16 cellular contexts compared by ENCODE assay signal in the genomic region with DNA sequence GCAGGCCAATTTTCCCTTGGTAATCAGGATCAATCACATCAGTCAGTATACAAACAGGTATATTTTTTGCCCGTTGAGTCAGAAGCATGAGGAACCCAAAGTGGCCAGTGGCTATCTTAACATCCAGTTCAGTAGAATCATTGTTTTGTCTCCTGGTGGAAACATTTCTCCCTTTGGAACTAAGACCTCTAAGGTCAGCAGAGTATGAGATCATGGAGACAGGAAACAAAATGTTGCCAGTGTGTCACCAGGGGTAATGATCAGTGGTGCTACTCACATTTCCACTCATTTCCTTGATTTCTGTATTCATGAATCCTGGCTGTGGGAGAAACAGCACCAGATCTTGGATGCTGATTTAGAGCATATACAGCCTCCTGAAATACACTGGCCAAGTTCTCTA.
"Had no signal": no experiment of that assay in that cellular context is flagged by ENCODE, and none has a peak within 500 bp of the region (broad histone marks: within the 10 kb centered on the region; RNA-seq: fewer than 3 reads in every experiment).

No MANE protein-coding gene starts in this region.

- H3K27me3 Mint-ChIP-seq: activated B cell treated with CpG ODN at 0.5 μM for 24 hours; activated naive CD8-positive, alpha-beta T cell treated with anti-CD3 and anti-CD28 coated beads, Interleukin-2, amount 10 ng/mL, durations not matched to agents 7 days and 5 days; effector memory CD8-positive, alpha-beta T cell; T-helper 17 cell had no signal

- H3K4me3 Mint-ChIP-seq: activated B cell treated with CpG ODN at 0.5 μM for 24 hours; activated naive CD8-positive, alpha-beta T cell treated with anti-CD3 and anti-CD28 coated beads, Interleukin-2, amount 10 ng/mL, durations not matched to agents 7 days and 5 days; activated T-helper 1 cell treated with anti-CD3 and anti-CD28 coated beads, Interleukin-12 subunit alpha, Interleukin-12 subunit beta, Interleukin-2, Interleukin-4 antibody, amounts not matched to agents 30 ng/mL and 10 ng/mL and 1 ng/mL, durations not matched to agents 14 hours and 24 hours and 36 hours; effector memory CD8-positive, alpha-beta T cell; neural progenitor cell; stimulated activated effector memory CD8-positive, alpha-beta T cell treated with anti-CD3 and anti-CD28 coated beads, Interleukin-12 subunit alpha, Interleukin-12 subunit beta, amount 100 ng/mL, for 72 hours; T-helper 17 cell had no signal

- H3K36me3 Mint-ChIP-seq: activated naive CD8-positive, alpha-beta T cell treated with anti-CD3 and anti-CD28 coated beads, Interleukin-2, amount 10 ng/mL, durations not matched to agents 7 days and 5 days; brain; stimulated activated effector memory CD8-positive, alpha-beta T cell treated with anti-CD3 and anti-CD28 coated beads, Interleukin-12 subunit alpha, Interleukin-12 subunit beta, amount 100 ng/mL, for 72 hours had no signal

- H3K4me1 Mint-ChIP-seq: activated naive CD8-positive, alpha-beta T cell treated with anti-CD3 and anti-CD28 coated beads, Interleukin-2, amount 10 ng/mL, durations not matched to agents 7 days and 5 days; stimulated activated effector memory CD8-positive, alpha-beta T cell treated with anti-CD3 and anti-CD28 coated beads, Interleukin-12 subunit alpha, Interleukin-12 subunit beta, amount 100 ng/mL, for 72 hours; T-helper 17 cell had no signal

- ATAC-seq: effector memory CD8-positive, alpha-beta T cell; left colon; lower lobe of right lung; stimulated activated effector memory CD8-positive, alpha-beta T cell treated with anti-CD3 and anti-CD28 coated beads, Interleukin-12 subunit alpha, Interleukin-12 subunit beta, amount 100 ng/mL, for 72 hours; T-helper 17 cell had no signal

- H3K9me3 Mint-ChIP-seq: activated B cell treated with CpG ODN at 0.5 μM for 24 hours; activated T-helper 1 cell treated with anti-CD3 and anti-CD28 coated beads, Interleukin-12 subunit alpha, Interleukin-12 subunit beta, Interleukin-2, Interleukin-4 antibody, amounts not matched to agents 30 ng/mL and 10 ng/mL and 1 ng/mL, durations not matched to agents 14 hours and 24 hours and 36 hours had no signal

- H3K27ac Mint-ChIP-seq: activated B cell treated with CpG ODN at 0.5 μM for 24 hours; activated naive CD8-positive, alpha-beta T cell treated with anti-CD3 and anti-CD28 coated beads, Interleukin-2, amount 10 ng/mL, durations not matched to agents 7 days and 5 days; activated T-helper 1 cell treated with anti-CD3 and anti-CD28 coated beads, Interleukin-12 subunit alpha, Interleukin-12 subunit beta, Interleukin-2, Interleukin-4 antibody, amounts not matched to agents 30 ng/mL and 10 ng/mL and 1 ng/mL, durations not matched to agents 14 hours and 24 hours and 36 hours; brain; effector memory CD8-positive, alpha-beta T cell; neural progenitor cell; stimulated activated effector memory CD8-positive, alpha-beta T cell treated with anti-CD3 and anti-CD28 coated beads, Interleukin-12 subunit alpha, Interleukin-12 subunit beta, amount 100 ng/mL, for 72 hours; T-helper 17 cell had no signal

- DNase-seq: activated B cell treated with CpG ODN at 0.5 μM for 24 hours; activated CD4-positive, alpha-beta T cell treated with anti-CD3 and anti-CD28 coated beads for 48 hours; activated CD8-positive, alpha-beta memory T cell treated with anti-CD3 and anti-CD28 coated beads for 24 hours; activated naive CD4-positive, alpha-beta T cell; activated naive CD8-positive, alpha-beta T cell treated with anti-CD3 and anti-CD28 coated beads, Interleukin-2, amount 10 ng/mL, durations not matched to agents 7 days and 5 days; effector memory CD8-positive, alpha-beta T cell; erythroblast; left colon; lower lobe of right lung; midbrain; ovary; T-helper 17 cell had no signal
